Comparison of ENCODE assay signal across 8 cellular contexts in the genomic region with DNA sequence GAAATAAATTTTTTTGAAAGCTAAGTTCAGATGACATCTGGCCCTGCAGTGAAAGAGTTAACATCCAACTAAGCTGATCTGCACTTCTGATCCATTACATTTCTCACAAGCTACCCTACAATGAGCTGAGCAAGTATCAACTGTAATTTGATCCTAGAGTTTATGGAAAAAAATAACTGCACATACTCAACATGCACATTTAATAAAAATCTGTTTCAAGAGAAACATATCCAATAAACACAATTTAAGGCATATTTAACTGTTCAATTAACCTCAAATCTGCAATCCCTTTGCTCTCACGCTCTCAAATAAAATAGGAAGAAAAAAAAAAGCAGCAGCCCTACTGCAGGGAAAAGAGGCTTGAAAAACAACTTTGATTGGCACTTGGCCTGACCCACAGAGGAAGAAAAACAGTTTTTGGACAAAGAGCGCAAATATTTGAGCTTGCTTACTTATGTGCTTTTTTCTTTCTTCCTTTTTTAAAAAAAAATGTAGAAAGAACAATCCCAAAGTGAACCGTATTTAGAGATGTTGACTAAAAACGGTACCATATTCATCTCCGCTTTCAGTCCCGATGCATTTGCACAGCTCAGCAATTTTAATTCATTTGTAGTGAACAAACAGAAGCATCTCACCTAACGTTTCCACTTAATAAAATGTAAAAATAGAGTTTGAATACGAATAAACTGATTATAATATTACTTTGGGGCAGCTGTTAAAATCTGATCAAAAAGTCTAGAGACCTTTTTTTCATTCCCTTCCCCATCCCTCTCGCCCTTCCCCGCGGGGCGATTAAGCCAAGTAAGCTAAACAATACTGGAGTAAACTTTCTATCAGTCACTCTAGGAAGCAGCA. TPM values are rescaled to one million over a fixed set of nuclear protein-coding genes. Genes with fewer than 3 reads are reported as not detected.
DNase-seq lines count a peak whose midpoint lies in the region; ATAC-seq and TF ChIP-seq lines count a peak whose summit lies in the region.

No MANE protein-coding gene starts in this region.

- peak overlapping the region; percentile 57 for H3K4me2 ChIP-seq in KMS-11

- H3K9me3 Mint-ChIP-seq in CD8-positive, alpha-beta T cell: no peaks in the 10 kb centered on the region
- H3K9me3 Mint-ChIP-seq in activated naive CD4-positive, alpha-beta T cell treated with anti-CD3 and anti-CD28 coated beads, Interleukin-2, amount 50 U/mL, for 24 hours: no peaks in the 10 kb centered on the region

- H3K4me3 ChIP-seq in CD8-positive, alpha-beta T cell (ENCODE audit: low read depth, low read length): peak overlapping the region; percentile 79
- H3K4me3 ChIP-seq in KMS-11 (IDR thresholded peaks at IDR 0.05; ENCODE audit: insufficient read depth, low read depth, low read length): no peak overlapping the region
- H3K4me3 ChIP-seq in iPS-18a (ENCODE audit: low read length): peak overlapping the region; percentile 79
- H3K4me3 ChIP-seq in skin epidermis: peak overlapping the region; percentile 65 to 97 (median 87)

- H3K9ac ChIP-seq in KMS-11: peak overlapping the region; percentile 38; the same call in 1 of the 2 replicates
- peak overlapping the region; percentile 64 for H3K9ac ChIP-seq in iPS-18a (ENCODE audit: low read length)

- intact Hi-C loops in CD8-positive, alpha-beta T cell (cut with DNase I, micrococcal nuclease): loop anchor here (5.0 to 10.0 kb wide), 10 partner anchors 37 to 1165 kb away; partner anchors contain the start of genes CWC15 (in 2 of the 2), KDM4D (in 2 of the 2), ANKRD49 (in 1 of the 2) and FAM76B (in 1 of the 2)

- peaks cover 5% of the 10 kb centered on the region for H3K36me3 Mint-ChIP-seq in CD8-positive, alpha-beta T cell
- peaks cover 6% of the 10 kb centered on the region for H3K36me3 Mint-ChIP-seq in activated naive CD4-positive, alpha-beta T cell treated with anti-CD3 and anti-CD28 coated beads, Interleukin-2, amount 50 U/mL, for 24 hours

- peak overlapping the region; percentile 85 for H3K27ac Mint-ChIP-seq in CD8-positive, alpha-beta T cell
- peak overlapping the region; percentile 82 for H3K27ac Mint-ChIP-seq in activated naive CD4-positive, alpha-beta T cell treated with anti-CD3 and anti-CD28 coated beads, Interleukin-2, amount 50 U/mL, for 24 hours

- H4K20me1 ChIP-seq in KMS-11 (ENCODE audit: insufficient read depth): no peaks in the 10 kb centered on the region

- POLR2A ChIA-PET in CD8-positive, alpha-beta T cell (lab: Charles Lee): interaction anchor here (0.7 to 3.8 kb wide), 9 partner anchors 18 to 561 kb away, joined by 3 to 33 read pairs (median 4); partner anchors contain the start of genes CEP57, CWC15, FAM76B and SRSF8

- CTCF ChIA-PET in CD8-positive, alpha-beta T cell (lab: Charles Lee): interaction anchor here (0.7 to 1.5 kb wide), 6 partner anchors 28 to 479 kb away, joined by 3 to 6 read pairs (median 4); no protein-coding TSS in a partner anchor

- no peaks in the 10 kb centered on the region for H3K27me3 ChIP-seq in CD8-positive, alpha-beta T cell (ENCODE audit: insufficient read depth, low read length)
- H3K27me3 ChIP-seq in KMS-11 (ENCODE audit: insufficient read depth, low read depth) (no peaks in the 10 kb centered on the region), iPS-18a (ENCODE audit: control insufficient read depth, insufficient read depth, low read length) (peaks cover 16% of the 10 kb centered on the region)

- H3K27me3 Mint-ChIP-seq in CD8-positive, alpha-beta T cell (ENCODE audit: low read depth): no peaks in the 10 kb centered on the region
- H3K27me3 Mint-ChIP-seq in activated naive CD4-positive, alpha-beta T cell treated with anti-CD3 and anti-CD28 coated beads, Interleukin-2, amount 50 U/mL, for 24 hours: no peaks in the 10 kb centered on the region

- H2AFZ ChIP-seq in KMS-11 (ENCODE audit: low read depth): peak overlapping the region; percentile 54; the same call in 1 of the 2 replicates

- ATAC-seq in CD8-positive, alpha-beta T cell: no peak
- no peak for ATAC-seq in HG02678 (IDR thresholded peaks at IDR 0.05; ENCODE audit: unreplicated experiment)

- H3K4me3 Mint-ChIP-seq in CD8-positive, alpha-beta T cell: peak overlapping the region; percentile 93
- H3K4me3 Mint-ChIP-seq in activated naive CD4-positive, alpha-beta T cell treated with anti-CD3 and anti-CD28 coated beads, Interleukin-2, amount 50 U/mL, for 24 hours: peak overlapping the region; percentile 91

- peaks cover 61% of the 10 kb centered on the region for H3K4me1 Mint-ChIP-seq in CD8-positive, alpha-beta T cell (ENCODE audit: low read depth)
- peaks cover 70% of the 10 kb centered on the region for H3K4me1 Mint-ChIP-seq in activated naive CD4-positive, alpha-beta T cell treated with anti-CD3 and anti-CD28 coated beads, Interleukin-2, amount 50 U/mL, for 24 hours

- DNase-seq in CD8-positive, alpha-beta T cell: no peak
- DNase-seq in OCI-M2 (lab: John Stamatoyannopoulos, UW; ENCODE audit: unreplicated experiment): no peak
- DNase-seq in activated CD8-positive, alpha-beta memory T cell treated with anti-CD3 and anti-CD28 coated beads, Interleukin-2, amount 50 U/mL, for 4 hours: no peak

- TF ChIP-seq CTCF in CD8-positive, alpha-beta T cell (IDR thresholded peaks at IDR 0.05): no peak
- TF ChIP-seq CTCF in KMS-11 (conservative IDR thresholded peaks at IDR 0.05; ENCODE audit: low read depth, low read length): no peak

- no peaks in the 10 kb centered on the region for H3K9me3 ChIP-seq in CD8-positive, alpha-beta T cell (ENCODE audit: low read length)
- H3K9me3 ChIP-seq in iPS-18a (ENCODE audit: control insufficient read depth, low read depth, low read length): no peaks in the 10 kb centered on the region

- peaks cover 40% of the 10 kb centered on the region for H3K79me2 ChIP-seq in KMS-11 (ENCODE audit: insufficient read depth, low read depth)

- peak overlapping the region; percentile 49 for H3K27ac ChIP-seq in CD8-positive, alpha-beta T cell (ENCODE audit: low read depth, low read length)
- peak overlapping the region; percentile 53 for H3K27ac ChIP-seq in KMS-11
- H3K27ac ChIP-seq in iPS-18a (ENCODE audit: low read length): no peak overlapping the region
- H3K27ac ChIP-seq in skin epidermis: peak overlapping the region in 20 of 21 experiments; percentile 67 to 94 (median 87)

- H3K36me3 ChIP-seq in CD8-positive, alpha-beta T cell (ENCODE audit: insufficient read depth, low read length): no peaks in the 10 kb centered on the region
- H3K36me3 ChIP-seq in KMS-11 (ENCODE audit: insufficient read depth): no peaks in the 10 kb centered on the region
- no peaks in the 10 kb centered on the region for H3K36me3 ChIP-seq in iPS-18a (ENCODE audit: control insufficient read depth, low read depth, low read length)

- H3K4me1 ChIP-seq in CD8-positive, alpha-beta T cell (ENCODE audit: insufficient read depth, low read length): peaks cover 25% of the 10 kb centered on the region
- H3K4me1 ChIP-seq in KMS-11 (ENCODE audit: low read depth, poor library complexity, severe bottlenecking) (peaks cover 29% of the 10 kb centered on the region), iPS-18a (ENCODE audit: control insufficient read depth, low read depth, low read length) (peaks cover 32% of the 10 kb centered on the region)

RNA-seq across cellular contexts. Expression of gene SESN3, which starts 1.6 kb away (rescaled TPM):
- total RNA-seq in CD8-positive, alpha-beta T cell: 10 to 100 TPM; 30.9 to 31.5 TPM
